4 cellular contexts compared by ENCODE assay signal in the genomic region with DNA sequence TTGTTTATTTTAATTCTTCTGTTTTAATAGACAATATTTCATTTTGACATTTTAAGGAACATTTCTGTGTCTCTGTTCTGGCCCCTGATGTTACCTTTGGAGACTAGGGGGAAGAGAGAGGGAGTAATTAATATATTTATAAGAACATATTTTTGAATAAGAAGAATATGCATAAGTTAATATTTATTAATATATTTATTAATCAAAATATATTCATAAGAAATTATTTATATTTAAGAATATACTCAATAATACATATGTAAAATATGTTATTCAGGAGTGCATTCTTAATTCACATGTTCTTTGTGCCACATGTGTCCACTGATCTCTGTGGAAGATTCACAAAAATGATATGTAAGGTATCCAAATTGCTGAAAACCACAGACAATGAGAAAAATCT.
DNase-seq lines count a peak whose midpoint lies in the region; ATAC-seq, FAIRE-seq and TF ChIP-seq lines count a peak whose summit lies in the region.
"Not testable (repeated sequence)": the region's sequence is repeated elsewhere in the genome, so short reads cannot be mapped to it uniquely, and the experiment has no call there.

No MANE protein-coding gene starts in this region.

- H3K4me3 ChIP-seq in pancreas = not testable (repeated sequence)

- CTCF ChIA-PET in WTC11 (lab: Charles Lee) = not testable (repeated sequence)

- H3K27me3 ChIP-seq in pancreas = not testable (repeated sequence)

- H3K9me3 Mint-ChIP-seq in WTC11 = not testable (repeated sequence)

- FAIRE-seq in RCC 7860 (lab: Jason Lieb, UNC) (peak; percentile 18), endometrium (lab: Jason Lieb, UNC) (peak; percentile 33), pancreas (lab: Jason Lieb, UNC) (peak; percentile 17)

- H3K4me1 ChIP-seq in pancreas = not testable (repeated sequence)

- not testable (repeated sequence) for H3K4me1 Mint-ChIP-seq in WTC11

- POLR2A ChIA-PET in WTC11 (lab: Charles Lee) = not testable (repeated sequence)

- peaks cover 85% of the 10 kb centered on the region for H3K27me3 Mint-ChIP-seq in WTC11 (ENCODE audit: low read depth)

- H3K27ac Mint-ChIP-seq in WTC11 = not testable (repeated sequence)

- H3K36me3 Mint-ChIP-seq in WTC11 = not testable (repeated sequence)

- H3K9me3 ChIP-seq in pancreas = not testable (repeated sequence)

- ATAC-seq in WTC11, pancreas: not testable (repeated sequence)

- not testable (repeated sequence) for H3K27ac ChIP-seq in pancreas

- not testable (repeated sequence) for TF ChIP-seq CTCF in WTC11 (IDR thresholded peaks at IDR 0.05); pancreas (IDR thresholded peaks at IDR 0.05)

- not testable (repeated sequence) for H3K36me3 ChIP-seq in pancreas

- intact Hi-C loops in pancreas (cut with DNase I) = not testable (repeated sequence)

- H3K4me3 Mint-ChIP-seq in WTC11 = not testable (repeated sequence)

- DNase-seq in RCC 7860 (ENCODE audit: low spot score); WTC11 (ENCODE audit: low spot score); pancreas: not testable (repeated sequence)

TF ChIP-seq in WTC11, 78 proteins besides CTCF, POLR2A, EP300 and RAD21:
- peak; percentile 92 for TF ChIP-seq HMGA2 (CRISPR knock-in tag; IDR thresholded peaks at IDR 0.05)
